36 cellular contexts compared by ENCODE assay signal in genomic region chr10:132750936-132751335, GRCh38. TPM values are rescaled to one million over a fixed set of nuclear protein-coding genes. Genes with fewer than 3 reads are reported as not detected.
"Had no signal": no experiment of that assay in that cellular context is flagged by ENCODE, and none has a peak within 500 bp of the region (broad histone marks: within the 10 kb centered on the region; RNA-seq: fewer than 3 reads in every experiment).

No MANE protein-coding gene starts in this region.

- DNase-seq: activated effector memory CD4-positive, alpha-beta T cell treated with anti-CD3 and anti-CD28 coated beads, Interleukin-2, amount 50 U/mL, for 16 hours; activated effector memory CD4-positive, alpha-beta T cell treated with Interleukin-2 at 50 U/mL for 16 hours; activated gamma-delta T cell; activated gamma-delta T cell treated with Interleukin-2 at 50 U/mL for 16 hours; activated naive CD4-positive, alpha-beta T cell; activated naive CD4-positive, alpha-beta T cell treated with anti-CD3 and anti-CD28 coated beads for 36 hours; activated naive CD4-positive, alpha-beta T cell treated with anti-CD3 and anti-CD28 coated beads, Interleukin-2, amount 10 ng/mL, durations not matched to agents 7 days and 5 days; activated naive CD4-positive, alpha-beta T cell treated with anti-CD3 and anti-CD28 coated beads, Interleukin-2, amount 50 U/mL, for 16 hours; activated naive CD4-positive, alpha-beta T cell treated with Interleukin-2 at 50 U/mL for 16 hours; activated naive CD8-positive, alpha-beta T cell treated with anti-CD3 and anti-CD28 coated beads for 36 hours; activated naive CD8-positive, alpha-beta T cell treated with anti-CD3 and anti-CD28 coated beads, Interleukin-2, amount 10 ng/mL, durations not matched to agents 7 days and 5 days; activated naive CD8-positive, alpha-beta T cell treated with anti-CD3 and anti-CD28 coated beads, Interleukin-2, amount 50 U/mL, for 24 hours; activated T-cell treated with anti-CD3 and anti-CD28 coated beads, Interleukin-2, amount 50 U/mL, for 1 hour; activated T-cell treated with anti-CD3 and anti-CD28 coated beads, Interleukin-2, amount 50 U/mL, for 24 hours; activated T-cell treated with anti-CD3 and anti-CD28 coated beads, Interleukin-2, amount 50 U/mL, for 4 hours; activated T-cell treated with anti-CD3 and anti-CD28 coated beads, Interleukin-2, amount 50 U/mL, for 72 hours; adrenal gland; amniotic stem cell; anterior cingulate cortex; aorta; body of pancreas; brain microvascular endothelial cell; central memory CD4-positive, alpha-beta T cell; cerebellar nuclear complex had no signal

- H3K4me3 ChIP-seq: adrenal gland, ascending aorta, body of pancreas, breast epithelium, cardiac muscle cell had no signal

- H3K27ac ChIP-seq: adrenal gland, ascending aorta, body of pancreas, brain microvascular endothelial cell, breast epithelium, cardiac muscle cell had no signal

- H3K9me3 ChIP-seq: adrenal gland, ascending aorta, body of pancreas, breast epithelium had no signal

- H3K36me3 ChIP-seq: breast epithelium had no signal

- FAIRE-seq: astrocyte, bronchial epithelial cell had no signal

- H3K4me1 ChIP-seq: adrenal gland, ascending aorta, breast epithelium had no signal

- H3K27me3 ChIP-seq: adrenal gland, ascending aorta, body of pancreas, brain microvascular endothelial cell, breast epithelium, cardiac muscle cell had no signal

RNA-seq across cellular contexts. Expression of gene NKX6-2, which starts 35.0 kb away (rescaled TPM):
- total RNA-seq: activated naive CD4-positive, alpha-beta T cell treated with anti-CD3 and anti-CD28 coated beads for 36 hours; activated naive CD4-positive, alpha-beta T cell treated with anti-CD3 and anti-CD28 coated beads, Interleukin-2, amount 50 U/mL, for 72 hours; activated naive CD8-positive, alpha-beta T cell treated with anti-CD3 and anti-CD28 coated beads for 36 hours; activated naive CD8-positive, alpha-beta T cell treated with anti-CD3 and anti-CD28 coated beads, Interleukin-2, amount 10 ng/mL, durations not matched to agents 7 days and 5 days; activated T-cell treated with anti-CD3 and anti-CD28 coated beads, Interleukin-2, amount 50 U/mL, for 4 hours; activated T-cell treated with anti-CD3 and anti-CD28 coated beads, Interleukin-2, amount 50 U/mL, for 72 hours; activated T-helper 1 cell treated with anti-CD3 and anti-CD28 coated beads, Interleukin-12 subunit alpha, Interleukin-12 subunit beta, Interleukin-2, Interleukin-4 antibody, amounts not matched to agents 30 ng/mL and 10 ng/mL and 1 ng/mL, durations not matched to agents 14 hours and 24 hours and 36 hours; activated T-helper 17 cell treated with anti-CD3 and anti-CD28 coated beads, Interleukin-2, amount 50 U/mL, for 72 hours; activated T-helper 2 cell treated with anti-CD3 and anti-CD28 coated beads, Interferon-gamma antibody, Interleukin-2, Interleukin-4, amounts not matched to agents 10 μg/mL and 5 μg/mL and 100 μg/mL, durations not matched to agents 14 hours and 24 hours and 36 hours; adrenal gland; aorta; ascending aorta; astrocyte; breast epithelium; bronchial epithelial cell; cardiac septum; cerebellum; chondrocyte had no signal
- polyA plus RNA-seq: aorta had no signal
